In genomic region chr3:120095226-120096165, GRCh38 we compare ENCODE assay signal across 1 cellular context.
TF ChIP-seq lines count a peak whose summit lies in the region.

No MANE protein-coding gene starts in this region.

TF ChIP-seq in HepG2, 621 proteins besides CTCF, POLR2A, EP300 and RAD21 (continued from another document and continues in another):
- TF ChIP-seq, protein P1, sequence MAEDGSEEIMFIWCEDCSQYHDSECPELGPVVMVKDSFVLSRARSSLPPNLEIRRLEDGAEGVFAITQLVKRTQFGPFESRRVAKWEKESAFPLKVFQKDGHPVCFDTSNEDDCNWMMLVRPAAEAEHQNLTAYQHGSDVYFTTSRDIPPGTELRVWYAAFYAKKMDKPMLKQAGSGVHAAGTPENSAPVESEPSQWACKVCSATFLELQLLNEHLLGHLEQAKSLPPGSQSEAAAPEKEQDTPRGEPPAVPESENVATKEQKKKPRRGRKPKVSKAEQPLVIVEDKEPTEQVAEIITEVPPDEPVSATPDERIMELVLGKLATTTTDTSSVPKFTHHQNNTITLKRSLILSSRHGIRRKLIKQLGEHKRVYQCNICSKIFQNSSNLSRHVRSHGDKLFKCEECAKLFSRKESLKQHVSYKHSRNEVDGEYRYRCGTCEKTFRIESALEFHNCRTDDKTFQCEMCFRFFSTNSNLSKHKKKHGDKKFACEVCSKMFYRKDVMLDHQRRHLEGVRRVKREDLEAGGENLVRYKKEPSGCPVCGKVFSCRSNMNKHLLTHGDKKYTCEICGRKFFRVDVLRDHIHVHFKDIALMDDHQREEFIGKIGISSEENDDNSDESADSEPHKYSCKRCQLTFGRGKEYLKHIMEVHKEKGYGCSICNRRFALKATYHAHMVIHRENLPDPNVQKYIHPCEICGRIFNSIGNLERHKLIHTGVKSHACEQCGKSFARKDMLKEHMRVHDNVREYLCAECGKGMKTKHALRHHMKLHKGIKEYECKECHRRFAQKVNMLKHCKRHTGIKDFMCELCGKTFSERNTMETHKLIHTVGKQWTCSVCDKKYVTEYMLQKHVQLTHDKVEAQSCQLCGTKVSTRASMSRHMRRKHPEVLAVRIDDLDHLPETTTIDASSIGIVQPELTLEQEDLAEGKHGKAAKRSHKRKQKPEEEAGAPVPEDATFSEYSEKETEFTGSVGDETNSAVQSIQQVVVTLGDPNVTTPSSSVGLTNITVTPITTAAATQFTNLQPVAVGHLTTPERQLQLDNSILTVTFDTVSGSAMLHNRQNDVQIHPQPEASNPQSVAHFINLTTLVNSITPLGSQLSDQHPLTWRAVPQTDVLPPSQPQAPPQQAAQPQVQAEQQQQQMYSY (CRISPR knock-in tag; IDR thresholded peaks at IDR 0.05) = peak; percentile 55; the same call in 1 of the 2 replicates
- TF ChIP-seq ZNF430 (CRISPR knock-in tag; IDR thresholded peaks at IDR 0.05) (no peak), FOXM1 (CRISPR knock-in tag; IDR thresholded peaks at IDR 0.05) (0 out of 2 replicates have a peak, but pooled peaks have one; percentile 36), ZNF44 (CRISPR knock-in tag; IDR thresholded peaks at IDR 0.05) (0 out of 2 replicates have a peak, but pooled peaks have one; percentile 35), AKAP8 (CRISPR knock-in tag; IDR thresholded peaks at IDR 0.05) (0 out of 2 replicates have a peak, but pooled peaks have one; percentile 19), SCMH1 (CRISPR knock-in tag; IDR thresholded peaks at IDR 0.05; ENCODE audit: borderline replicate concordance) (no peak), ZFX (CRISPR knock-in tag; IDR thresholded peaks at IDR 0.05; ENCODE audit: low read depth) (peak; percentile 89), TEAD2 (CRISPR knock-in tag; IDR thresholded peaks at IDR 0.05) (peak; percentile 74; the same call in 1 of the 2 replicates), STAG1 (CRISPR knock-in tag; IDR thresholded peaks at IDR 0.05) (no peak), HDAC2 (CRISPR knock-in tag; IDR thresholded peaks at IDR 0.05) (0 out of 2 replicates have a peak, but pooled peaks have one; percentile 35), SAFB2 (CRISPR knock-in tag; IDR thresholded peaks at IDR 0.05; ENCODE audit: borderline replicate concordance, low read depth) (peak; percentile 64), SRY (CRISPR knock-in tag; IDR thresholded peaks at IDR 0.05) (peak; percentile 91), RXRB (CRISPR knock-in tag; IDR thresholded peaks at IDR 0.05; ENCODE audit: borderline replicate concordance) (peak; percentile 9; the same call in 1 of the 2 replicates), MXD4 (CRISPR knock-in tag; IDR thresholded peaks at IDR 0.05) (peak; percentile 42; the same call in 1 of the 2 replicates), STAT5B (CRISPR knock-in tag; IDR thresholded peaks at IDR 0.05) (no peak), RAD51 (IDR thresholded peaks at IDR 0.05; ENCODE audit: borderline replicate concordance) (no peak), CEBPG (CRISPR knock-in tag; IDR thresholded peaks at IDR 0.05) (0 out of 2 replicates have a peak, but pooled peaks have one; percentile 15), NR1H2 (CRISPR knock-in tag; IDR thresholded peaks at IDR 0.05; ENCODE audit: borderline replicate concordance, low read depth) (no peak), HNF4G (IDR thresholded peaks at IDR 0.05; ENCODE audit: borderline replicate concordance, low read depth, low read length) (no peak), HNF4G (CRISPR knock-in tag; IDR thresholded peaks at IDR 0.05; ENCODE audit: borderline replicate concordance, low read depth) (peak; percentile 62; the same call in 1 of the 2 replicates), KDM3A (CRISPR knock-in tag; IDR thresholded peaks at IDR 0.05; ENCODE audit: low read depth) (peak; percentile 48; the same call in 1 of the 2 replicates), HHEX (CRISPR knock-in tag; IDR thresholded peaks at IDR 0.05) (no peak), NFATC3 (CRISPR knock-in tag; IDR thresholded peaks at IDR 0.05) (no peak), CREM (IDR thresholded peaks at IDR 0.05) (peak; percentile 69), CREM (CRISPR knock-in tag; IDR thresholded peaks at IDR 0.05) (no peak), ZSCAN25 (CRISPR knock-in tag; IDR thresholded peaks at IDR 0.05) (peak; percentile 66; the same call in 1 of the 2 replicates), ZNF331 (CRISPR knock-in tag; IDR thresholded peaks at IDR 0.05) (0 out of 2 replicates have a peak, but pooled peaks have one; percentile 35), ETV6 (CRISPR knock-in tag; conservative IDR thresholded peaks at IDR 0.05) (no peak), TCF7L2 (IDR thresholded peaks at IDR 0.05; ENCODE audit: low read depth, low read length) (no peak), SNAPC5 (CRISPR knock-in tag; IDR thresholded peaks at IDR 0.05; ENCODE audit: borderline replicate concordance) (no peak), RARA (CRISPR knock-in tag; IDR thresholded peaks at IDR 0.05) (peak; percentile 26), ZNF652 (CRISPR knock-in tag; IDR thresholded peaks at IDR 0.05; ENCODE audit: borderline replicate concordance, low read depth) (no peak), LCORL (IDR thresholded peaks at IDR 0.05) (no peak), LCORL (CRISPR knock-in tag; IDR thresholded peaks at IDR 0.05) (no peak; the same call in 1 of the 2 replicates)
- TF ChIP-seq, protein P2, sequence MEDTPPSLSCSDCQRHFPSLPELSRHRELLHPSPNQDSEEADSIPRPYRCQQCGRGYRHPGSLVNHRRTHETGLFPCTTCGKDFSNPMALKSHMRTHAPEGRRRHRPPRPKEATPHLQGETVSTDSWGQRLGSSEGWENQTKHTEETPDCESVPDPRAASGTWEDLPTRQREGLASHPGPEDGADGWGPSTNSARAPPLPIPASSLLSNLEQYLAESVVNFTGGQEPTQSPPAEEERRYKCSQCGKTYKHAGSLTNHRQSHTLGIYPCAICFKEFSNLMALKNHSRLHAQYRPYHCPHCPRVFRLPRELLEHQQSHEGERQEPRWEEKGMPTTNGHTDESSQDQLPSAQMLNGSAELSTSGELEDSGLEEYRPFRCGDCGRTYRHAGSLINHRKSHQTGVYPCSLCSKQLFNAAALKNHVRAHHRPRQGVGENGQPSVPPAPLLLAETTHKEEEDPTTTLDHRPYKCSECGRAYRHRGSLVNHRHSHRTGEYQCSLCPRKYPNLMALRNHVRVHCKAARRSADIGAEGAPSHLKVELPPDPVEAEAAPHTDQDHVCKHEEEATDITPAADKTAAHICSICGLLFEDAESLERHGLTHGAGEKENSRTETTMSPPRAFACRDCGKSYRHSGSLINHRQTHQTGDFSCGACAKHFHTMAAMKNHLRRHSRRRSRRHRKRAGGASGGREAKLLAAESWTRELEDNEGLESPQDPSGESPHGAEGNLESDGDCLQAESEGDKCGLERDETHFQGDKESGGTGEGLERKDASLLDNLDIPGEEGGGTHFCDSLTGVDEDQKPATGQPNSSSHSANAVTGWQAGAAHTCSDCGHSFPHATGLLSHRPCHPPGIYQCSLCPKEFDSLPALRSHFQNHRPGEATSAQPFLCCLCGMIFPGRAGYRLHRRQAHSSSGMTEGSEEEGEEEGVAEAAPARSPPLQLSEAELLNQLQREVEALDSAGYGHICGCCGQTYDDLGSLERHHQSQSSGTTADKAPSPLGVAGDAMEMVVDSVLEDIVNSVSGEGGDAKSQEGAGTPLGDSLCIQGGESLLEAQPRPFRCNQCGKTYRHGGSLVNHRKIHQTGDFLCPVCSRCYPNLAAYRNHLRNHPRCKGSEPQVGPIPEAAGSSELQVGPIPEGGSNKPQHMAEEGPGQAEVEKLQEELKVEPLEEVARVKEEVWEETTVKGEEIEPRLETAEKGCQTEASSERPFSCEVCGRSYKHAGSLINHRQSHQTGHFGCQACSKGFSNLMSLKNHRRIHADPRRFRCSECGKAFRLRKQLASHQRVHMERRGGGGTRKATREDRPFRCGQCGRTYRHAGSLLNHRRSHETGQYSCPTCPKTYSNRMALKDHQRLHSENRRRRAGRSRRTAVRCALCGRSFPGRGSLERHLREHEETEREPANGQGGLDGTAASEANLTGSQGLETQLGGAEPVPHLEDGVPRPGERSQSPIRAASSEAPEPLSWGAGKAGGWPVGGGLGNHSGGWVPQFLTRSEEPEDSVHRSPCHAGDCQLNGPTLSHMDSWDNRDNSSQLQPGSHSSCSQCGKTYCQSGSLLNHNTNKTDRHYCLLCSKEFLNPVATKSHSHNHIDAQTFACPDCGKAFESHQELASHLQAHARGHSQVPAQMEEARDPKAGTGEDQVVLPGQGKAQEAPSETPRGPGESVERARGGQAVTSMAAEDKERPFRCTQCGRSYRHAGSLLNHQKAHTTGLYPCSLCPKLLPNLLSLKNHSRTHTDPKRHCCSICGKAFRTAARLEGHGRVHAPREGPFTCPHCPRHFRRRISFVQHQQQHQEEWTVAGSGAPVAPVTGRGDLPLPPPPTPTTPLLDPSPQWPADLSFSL (CRISPR knock-in tag; IDR thresholded peaks at IDR 0.05) = no peak
- TF ChIP-seq, protein P3, sequence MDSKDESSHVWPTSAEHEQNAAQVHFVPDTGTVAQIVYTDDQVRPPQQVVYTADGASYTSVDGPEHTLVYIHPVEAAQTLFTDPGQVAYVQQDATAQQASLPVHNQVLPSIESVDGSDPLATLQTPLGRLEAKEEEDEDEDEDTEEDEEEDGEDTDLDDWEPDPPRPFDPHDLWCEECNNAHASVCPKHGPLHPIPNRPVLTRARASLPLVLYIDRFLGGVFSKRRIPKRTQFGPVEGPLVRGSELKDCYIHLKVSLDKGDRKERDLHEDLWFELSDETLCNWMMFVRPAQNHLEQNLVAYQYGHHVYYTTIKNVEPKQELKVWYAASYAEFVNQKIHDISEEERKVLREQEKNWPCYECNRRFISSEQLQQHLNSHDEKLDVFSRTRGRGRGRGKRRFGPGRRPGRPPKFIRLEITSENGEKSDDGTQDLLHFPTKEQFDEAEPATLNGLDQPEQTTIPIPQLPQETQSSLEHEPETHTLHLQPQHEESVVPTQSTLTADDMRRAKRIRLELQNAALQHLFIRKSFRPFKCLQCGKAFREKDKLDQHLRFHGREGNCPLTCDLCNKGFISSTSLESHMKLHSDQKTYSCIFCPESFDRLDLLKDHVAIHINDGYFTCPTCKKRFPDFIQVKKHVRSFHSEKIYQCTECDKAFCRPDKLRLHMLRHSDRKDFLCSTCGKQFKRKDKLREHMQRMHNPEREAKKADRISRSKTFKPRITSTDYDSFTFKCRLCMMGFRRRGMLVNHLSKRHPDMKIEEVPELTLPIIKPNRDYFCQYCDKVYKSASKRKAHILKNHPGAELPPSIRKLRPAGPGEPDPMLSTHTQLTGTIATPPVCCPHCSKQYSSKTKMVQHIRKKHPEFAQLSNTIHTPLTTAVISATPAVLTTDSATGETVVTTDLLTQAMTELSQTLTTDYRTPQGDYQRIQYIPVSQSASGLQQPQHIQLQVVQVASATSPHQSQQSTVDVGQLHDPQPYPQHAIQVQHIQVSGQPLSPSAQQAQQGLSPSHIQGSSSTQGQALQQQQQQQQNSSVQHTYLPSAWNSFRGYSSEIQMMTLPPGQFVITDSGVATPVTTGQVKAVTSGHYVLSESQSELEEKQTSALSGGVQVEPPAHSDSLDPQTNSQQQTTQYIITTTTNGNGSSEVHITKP (CRISPR knock-in tag; IDR thresholded peaks at IDR 0.05; ENCODE audit: low read depth) = no peak; the same call in 1 of the 2 replicates
- TF ChIP-seq, protein P4, sequence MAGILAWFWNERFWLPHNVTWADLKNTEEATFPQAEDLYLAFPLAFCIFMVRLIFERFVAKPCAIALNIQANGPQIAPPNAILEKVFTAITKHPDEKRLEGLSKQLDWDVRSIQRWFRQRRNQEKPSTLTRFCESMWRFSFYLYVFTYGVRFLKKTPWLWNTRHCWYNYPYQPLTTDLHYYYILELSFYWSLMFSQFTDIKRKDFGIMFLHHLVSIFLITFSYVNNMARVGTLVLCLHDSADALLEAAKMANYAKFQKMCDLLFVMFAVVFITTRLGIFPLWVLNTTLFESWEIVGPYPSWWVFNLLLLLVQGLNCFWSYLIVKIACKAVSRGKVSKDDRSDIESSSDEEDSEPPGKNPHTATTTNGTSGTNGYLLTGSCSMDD (CRISPR knock-in tag; IDR thresholded peaks at IDR 0.05) = no peak
- TF ChIP-seq, protein P5, sequence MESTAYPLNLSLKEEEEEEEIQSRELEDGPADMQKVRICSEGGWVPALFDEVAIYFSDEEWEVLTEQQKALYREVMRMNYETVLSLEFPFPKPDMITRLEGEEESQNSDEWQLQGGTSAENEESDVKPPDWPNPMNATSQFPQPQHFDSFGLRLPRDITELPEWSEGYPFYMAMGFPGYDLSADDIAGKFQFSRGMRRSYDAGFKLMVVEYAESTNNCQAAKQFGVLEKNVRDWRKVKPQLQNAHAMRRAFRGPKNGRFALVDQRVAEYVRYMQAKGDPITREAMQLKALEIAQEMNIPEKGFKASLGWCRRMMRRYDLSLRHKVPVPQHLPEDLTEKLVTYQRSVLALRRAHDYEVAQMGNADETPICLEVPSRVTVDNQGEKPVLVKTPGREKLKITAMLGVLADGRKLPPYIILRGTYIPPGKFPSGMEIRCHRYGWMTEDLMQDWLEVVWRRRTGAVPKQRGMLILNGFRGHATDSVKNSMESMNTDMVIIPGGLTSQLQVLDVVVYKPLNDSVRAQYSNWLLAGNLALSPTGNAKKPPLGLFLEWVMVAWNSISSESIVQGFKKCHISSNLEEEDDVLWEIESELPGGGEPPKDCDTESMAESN (CRISPR knock-in tag; conservative IDR thresholded peaks at IDR 0.05) = peak; percentile 59; the same call in 1 of the 2 replicates
- TF ChIP-seq, protein P6, sequence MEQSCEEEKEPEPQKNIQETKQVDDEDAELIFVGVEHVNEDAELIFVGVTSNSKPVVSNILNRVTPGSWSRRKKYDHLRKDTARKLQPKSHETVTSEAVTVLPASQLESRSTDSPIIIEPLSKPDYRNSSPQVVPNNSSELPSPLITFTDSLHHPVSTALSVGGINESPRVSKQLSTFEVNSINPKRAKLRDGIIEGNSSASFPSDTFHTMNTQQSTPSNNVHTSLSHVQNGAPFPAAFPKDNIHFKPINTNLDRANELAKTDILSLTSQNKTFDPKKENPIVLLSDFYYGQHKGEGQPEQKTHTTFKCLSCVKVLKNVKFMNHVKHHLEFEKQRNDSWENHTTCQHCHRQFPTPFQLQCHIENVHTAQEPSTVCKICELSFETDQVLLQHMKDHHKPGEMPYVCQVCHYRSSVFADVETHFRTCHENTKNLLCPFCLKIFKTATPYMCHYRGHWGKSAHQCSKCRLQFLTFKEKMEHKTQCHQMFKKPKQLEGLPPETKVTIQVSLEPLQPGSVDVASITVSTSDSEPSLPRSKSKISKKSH (CRISPR knock-in tag; IDR thresholded peaks at IDR 0.05; ENCODE audit: borderline replicate concordance) = no peak; the same call in 1 of the 2 replicates
- TF ChIP-seq, protein P7, sequence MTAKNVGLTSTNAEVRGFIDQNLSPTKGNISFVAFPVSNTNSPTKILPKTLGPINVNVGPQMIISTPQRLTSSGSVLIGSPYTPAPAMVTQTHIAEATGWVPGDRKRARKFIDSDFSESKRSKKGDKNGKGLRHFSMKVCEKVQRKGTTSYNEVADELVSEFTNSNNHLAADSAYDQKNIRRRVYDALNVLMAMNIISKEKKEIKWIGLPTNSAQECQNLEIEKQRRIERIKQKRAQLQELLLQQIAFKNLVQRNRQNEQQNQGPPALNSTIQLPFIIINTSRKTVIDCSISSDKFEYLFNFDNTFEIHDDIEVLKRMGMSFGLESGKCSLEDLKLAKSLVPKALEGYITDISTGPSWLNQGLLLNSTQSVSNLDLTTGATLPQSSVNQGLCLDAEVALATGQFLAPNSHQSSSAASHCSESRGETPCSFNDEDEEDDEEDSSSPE (CRISPR knock-in tag; IDR thresholded peaks at IDR 0.05) = peak; percentile 38; the same call in 1 of the 2 replicates
- TF ChIP-seq, protein P8, sequence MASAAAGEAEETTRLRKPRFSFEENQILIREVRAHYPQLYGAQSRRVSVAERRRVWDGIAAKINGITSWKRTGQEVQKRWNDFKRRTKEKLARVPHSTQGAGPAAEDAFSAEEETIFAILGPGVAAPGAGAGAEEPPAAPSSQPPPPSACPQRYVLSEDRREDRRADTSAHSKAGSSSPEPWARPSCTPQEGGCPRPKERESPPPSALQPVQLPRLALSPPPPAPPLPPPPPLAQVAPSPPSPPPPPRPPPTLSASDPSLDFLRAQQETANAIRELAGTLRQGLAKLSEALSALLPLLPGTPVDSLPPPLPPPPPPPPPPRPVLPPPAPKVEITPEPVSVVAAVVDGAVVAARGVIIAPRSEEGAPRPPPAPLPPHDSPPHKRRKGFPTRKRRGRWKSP (CRISPR knock-in tag; IDR thresholded peaks at IDR 0.05) = peak; percentile 100
